Comparison of ENCODE assay signal across 1 cellular context in genomic region chrX:103467870-103468269, GRCh38.
A peak's percentile ranks its signal among the peaks of the same experiment; 100 is the strongest.
TF ChIP-seq lines count a peak whose summit lies in the region.

No MANE protein-coding gene starts in this region.

TF ChIP-seq in K562, 482 proteins besides CTCF, POLR2A, EP300 and RAD21 (continued from another document):
- TF ChIP-seq TCF3 (CRISPR knock-in tag; IDR thresholded peaks at IDR 0.05) (peak; percentile 56), ZNF316 (IDR thresholded peaks at IDR 0.05) (0 out of 2 replicates have a peak, but pooled peaks have one; percentile 5), TEAD4 (IDR thresholded peaks at IDR 0.05; ENCODE audit: low read length) (peak; percentile 64), TEAD4 (CRISPR knock-in tag; IDR thresholded peaks at IDR 0.05; ENCODE audit: borderline replicate concordance) (no peak), PKNOX1 (IDR thresholded peaks at IDR 0.05) (no peak), ZNF592 (IDR thresholded peaks at IDR 0.05) (no peak), CBFA2T2 (conservative IDR thresholded peaks at IDR 0.05) (peak; percentile 70), ZNF561 (CRISPR knock-in tag; conservative IDR thresholded peaks at IDR 0.05) (no peak), ZNF146 (CRISPR knock-in tag; IDR thresholded peaks at IDR 0.05; ENCODE audit: unreplicated experiment) (no peak), U2AF2 (optimal IDR thresholded peaks at IDR 0.05; ENCODE audit: low read depth, low read length) (no peak), CBFA2T3 (IDR thresholded peaks at IDR 0.05) (peak; percentile 81), CHAMP1 (IDR thresholded peaks at IDR 0.05) (no peak), XRCC5 (IDR thresholded peaks at IDR 0.05; ENCODE audit: low read depth, low read length) (no peak), TAL1 (IDR thresholded peaks at IDR 0.05) (peak; percentile 68), HOXB6 (CRISPR knock-in tag; IDR thresholded peaks at IDR 0.05; ENCODE audit: borderline replicate concordance) (no peak), L3MBTL2 (IDR thresholded peaks at IDR 0.05) (no peak), KLF10 (CRISPR knock-in tag; IDR thresholded peaks at IDR 0.05) (no peak), TRIM24 (IDR thresholded peaks at IDR 0.05) (no peak), BRCA1 (IDR thresholded peaks at IDR 0.05) (no peak), BRCA1 (CRISPR knock-in tag; IDR thresholded peaks at IDR 0.05) (no peak), CBFB (CRISPR knock-in tag; IDR thresholded peaks at IDR 0.05) (no peak), ZFP30 (CRISPR knock-in tag; IDR thresholded peaks at IDR 0.05; ENCODE audit: borderline replicate concordance) (no peak), KLF13 (tag; IDR thresholded peaks at IDR 0.05; ENCODE audit: borderline replicate concordance, low read depth) (no peak), BHLHE40 (IDR thresholded peaks at IDR 0.05; ENCODE audit: low read length) (no peak), KDM4B (IDR thresholded peaks at IDR 0.05; ENCODE audit: borderline replicate concordance in 2 of 2, low read depth in 1 of 2) (no peak), DDX20 (tag; IDR thresholded peaks at IDR 0.05; ENCODE audit: low read depth) (no peak), ARID1B (IDR thresholded peaks at IDR 0.05) (peak; percentile 51; the same call in 1 of the 2 replicates), XRCC3 (IDR thresholded peaks at IDR 0.05) (no peak), THRAP3 (IDR thresholded peaks at IDR 0.05; ENCODE audit: borderline replicate concordance) (no peak)
- TF ChIP-seq, protein P1, sequence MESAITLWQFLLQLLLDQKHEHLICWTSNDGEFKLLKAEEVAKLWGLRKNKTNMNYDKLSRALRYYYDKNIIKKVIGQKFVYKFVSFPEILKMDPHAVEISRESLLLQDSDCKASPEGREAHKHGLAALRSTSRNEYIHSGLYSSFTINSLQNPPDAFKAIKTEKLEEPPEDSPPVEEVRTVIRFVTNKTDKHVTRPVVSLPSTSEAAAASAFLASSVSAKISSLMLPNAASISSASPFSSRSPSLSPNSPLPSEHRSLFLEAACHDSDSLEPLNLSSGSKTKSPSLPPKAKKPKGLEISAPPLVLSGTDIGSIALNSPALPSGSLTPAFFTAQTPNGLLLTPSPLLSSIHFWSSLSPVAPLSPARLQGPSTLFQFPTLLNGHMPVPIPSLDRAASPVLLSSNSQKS (CRISPR knock-in tag; IDR thresholded peaks at IDR 0.05): no peak
- TF ChIP-seq, protein P2, sequence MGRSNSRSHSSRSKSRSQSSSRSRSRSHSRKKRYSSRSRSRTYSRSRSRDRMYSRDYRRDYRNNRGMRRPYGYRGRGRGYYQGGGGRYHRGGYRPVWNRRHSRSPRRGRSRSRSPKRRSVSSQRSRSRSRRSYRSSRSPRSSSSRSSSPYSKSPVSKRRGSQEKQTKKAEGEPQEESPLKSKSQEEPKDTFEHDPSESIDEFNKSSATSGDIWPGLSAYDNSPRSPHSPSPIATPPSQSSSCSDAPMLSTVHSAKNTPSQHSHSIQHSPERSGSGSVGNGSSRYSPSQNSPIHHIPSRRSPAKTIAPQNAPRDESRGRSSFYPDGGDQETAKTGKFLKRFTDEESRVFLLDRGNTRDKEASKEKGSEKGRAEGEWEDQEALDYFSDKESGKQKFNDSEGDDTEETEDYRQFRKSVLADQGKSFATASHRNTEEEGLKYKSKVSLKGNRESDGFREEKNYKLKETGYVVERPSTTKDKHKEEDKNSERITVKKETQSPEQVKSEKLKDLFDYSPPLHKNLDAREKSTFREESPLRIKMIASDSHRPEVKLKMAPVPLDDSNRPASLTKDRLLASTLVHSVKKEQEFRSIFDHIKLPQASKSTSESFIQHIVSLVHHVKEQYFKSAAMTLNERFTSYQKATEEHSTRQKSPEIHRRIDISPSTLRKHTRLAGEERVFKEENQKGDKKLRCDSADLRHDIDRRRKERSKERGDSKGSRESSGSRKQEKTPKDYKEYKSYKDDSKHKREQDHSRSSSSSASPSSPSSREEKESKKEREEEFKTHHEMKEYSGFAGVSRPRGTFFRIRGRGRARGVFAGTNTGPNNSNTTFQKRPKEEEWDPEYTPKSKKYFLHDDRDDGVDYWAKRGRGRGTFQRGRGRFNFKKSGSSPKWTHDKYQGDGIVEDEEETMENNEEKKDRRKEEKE (IDR thresholded peaks at IDR 0.05; ENCODE audit: borderline replicate concordance in 1 of 2, control insufficient read depth in 1 of 2, low read depth in 2 of 2, low read length in 1 of 2): no peak
